ENCODE assay signal across 8 cellular contexts in genomic region chr5:142324871-142325676, GRCh38. TPM values are rescaled to one million over a fixed set of nuclear protein-coding genes. Genes with fewer than 3 reads are reported as not detected.
DNase-seq lines count a peak whose midpoint lies in the region; ATAC-seq lines count a peak whose summit lies in the region.

Gene SPRY4, minus strand, starts transcription at chr5:142325021. Its CDS starts 9,913 bp downstream, at chr5:142315108.

- peaks cover 36% of the 10 kb centered on the region for H3K27me3 Mint-ChIP-seq in activated CD4-positive, alpha-beta T cell treated with anti-CD3 and anti-CD28 coated beads for 36 hours

- intact Hi-C loops in activated CD4-positive, alpha-beta T cell treated with anti-CD3 and anti-CD28 coated beads for 36 hours (cut with DNase I, micrococcal nuclease): loop anchor here (1.0 to 10.0 kb wide), 6 partner anchors 32 to 356 kb away; partner anchors contain the start of gene RNF14 (in 1 of the 2)

- peak within 1 kb of the TSS; percentile 79 for H3K27ac Mint-ChIP-seq in activated CD4-positive, alpha-beta T cell treated with anti-CD3 and anti-CD28 coated beads for 36 hours

- peak within 1 kb of the TSS; percentile 77 for H3K4me3 Mint-ChIP-seq in activated CD4-positive, alpha-beta T cell treated with anti-CD3 and anti-CD28 coated beads for 36 hours

- no peaks in the 10 kb centered on the region for H3K9me3 Mint-ChIP-seq in activated CD4-positive, alpha-beta T cell treated with anti-CD3 and anti-CD28 coated beads for 36 hours (ENCODE audit: low read depth)

- ATAC-seq in GM19043 (IDR thresholded peaks at IDR 0.05; ENCODE audit: low read depth, unreplicated experiment) (peak; percentile 45), HG03378 (IDR thresholded peaks at IDR 0.05; ENCODE audit: unreplicated experiment) (peak; percentile 74)
- peak; percentile 89 for ATAC-seq in activated CD4-positive, alpha-beta T cell treated with anti-CD3 and anti-CD28 coated beads for 36 hours

- CTCF ChIA-PET in activated CD4-positive, alpha-beta T cell treated with anti-CD3 and anti-CD28 coated beads for 36 hours (lab: Charles Lee): interaction anchor here (0.6 to 1.2 kb wide), 11 partner anchors 9 to 364 kb away, joined by 3 to 4 read pairs (median 3); partner anchors contain the start of gene RNF14

- DNase-seq in AG20443 (ENCODE audit: low spot score) (peak; percentile 96), NCI-H446 treated with DMSO at 0.1 percent for 48 hours (lab: John Stamatoyannopoulos, UW) (peak; percentile 88), kidney glomerular epithelial cell (lab: John Stamatoyannopoulos, UW) (peak; percentile 97)
- peak; percentile 95 for DNase-seq in activated CD4-positive, alpha-beta T cell treated with anti-CD3 and anti-CD28 coated beads for 36 hours
- peak; percentile 87 to 88 for DNase-seq in stimulated activated CD4-positive, alpha-beta T cell treated with anti-CD3 and anti-CD28 coated beads, Interleukin-15, amount 100 ng/mL, for 48 hours (ENCODE audit: low read depth in 2 of 2)

- peaks cover 37% of the 10 kb centered on the region for H3K4me1 Mint-ChIP-seq in activated CD4-positive, alpha-beta T cell treated with anti-CD3 and anti-CD28 coated beads for 36 hours

- POLR2A ChIA-PET in activated CD4-positive, alpha-beta T cell treated with anti-CD3 and anti-CD28 coated beads for 36 hours (lab: Charles Lee): interaction anchor here (0.6 kb wide), 3 partner anchors 108 to 475 kb away, joined by 3 to 6 read pairs (median 3); no protein-coding TSS in a partner anchor

- H3K36me3 Mint-ChIP-seq in activated CD4-positive, alpha-beta T cell treated with anti-CD3 and anti-CD28 coated beads for 36 hours (ENCODE audit: low read depth): no peaks in the 10 kb centered on the region

- H3K27ac ChIP-seq in cingulate gyrus (ENCODE audit: low read depth, low read length): peak within 1 kb of the TSS; percentile 75

RNA-seq across cellular contexts. Expression of gene SPRY4, which starts in this region (rescaled TPM):
- total RNA-seq in activated CD4-positive, alpha-beta T cell treated with anti-CD3 and anti-CD28 coated beads for 36 hours: under 1 TPM; 0.93 to 0.98 TPM

Comparison
In these comparisons a context has a peak if more than half of its experiments do, and no peak if none do; other contexts are left out.
1. Peak in every context shown above with its lines: DNase-seq, ATAC-seq and H3K27ac ChIP-seq.
2. Peak in DNase-seq and ATAC-seq in activated CD4-positive, alpha-beta T cell treated with anti-CD3 and anti-CD28 coated beads for 36 hours; RNA of the gene not detected or under 1 TPM.